ENCODE assay signal across 15 cellular contexts in genomic region chr10:6216916-6217315, GRCh38.
"Had no signal": no experiment of that assay in that cellular context is flagged by ENCODE, and none has a peak within 500 bp of the region (broad histone marks: within the 10 kb centered on the region; RNA-seq: fewer than 3 reads in every experiment).

No MANE protein-coding gene starts in this region.

- H3K9me3 Mint-ChIP-seq: activated B cell treated with CpG ODN at 0.5 μM for 24 hours; activated naive CD4-positive, alpha-beta T cell treated with anti-CD3 and anti-CD28 coated beads, Interleukin-2, amount 10 ng/mL, durations not matched to agents 7 days and 5 days; activated T-helper 1 cell treated with anti-CD3 and anti-CD28 coated beads, Interleukin-12 subunit alpha, Interleukin-12 subunit beta, Interleukin-2, Interleukin-4 antibody, amounts not matched to agents 30 ng/mL and 10 ng/mL and 1 ng/mL, durations not matched to agents 14 hours and 24 hours and 36 hours; neural progenitor cell; stimulated activated naive B cell treated with anti-CD40 and anti-IgM and Interleukin-4, amounts not matched to agents 10 μg/mL and 1 μg/mL and 100 μg/mL, for 72 hours; type B pancreatic cell had no signal

- ATAC-seq: body of pancreas; left lung; stimulated activated naive B cell treated with anti-CD40 and anti-IgM and Interleukin-4, amounts not matched to agents 10 μg/mL and 1 μg/mL and 100 μg/mL, for 72 hours had no signal

- H3K27ac ChIP-seq: body of pancreas, coronary artery, left lung, neural progenitor cell, right atrium auricular region had no signal

- H3K4me3 Mint-ChIP-seq: activated B cell treated with CpG ODN at 0.5 μM for 24 hours; activated naive CD4-positive, alpha-beta T cell treated with anti-CD3 and anti-CD28 coated beads, Interleukin-2, amount 10 ng/mL, durations not matched to agents 7 days and 5 days; activated T-helper 1 cell treated with anti-CD3 and anti-CD28 coated beads, Interleukin-12 subunit alpha, Interleukin-12 subunit beta, Interleukin-2, Interleukin-4 antibody, amounts not matched to agents 30 ng/mL and 10 ng/mL and 1 ng/mL, durations not matched to agents 14 hours and 24 hours and 36 hours; neural progenitor cell; stimulated activated naive B cell treated with anti-CD40 and anti-IgM and Interleukin-4, amounts not matched to agents 10 μg/mL and 1 μg/mL and 100 μg/mL, for 72 hours; type B pancreatic cell had no signal

- DNase-seq: activated B cell treated with CpG ODN at 0.5 μM for 24 hours; activated naive CD4-positive, alpha-beta T cell treated with anti-CD3 and anti-CD28 coated beads, Interleukin-2, amount 10 ng/mL, durations not matched to agents 7 days and 5 days; body of pancreas; central memory CD4-positive, alpha-beta T cell; effector CD4-positive, alpha-beta T cell; foreskin melanocyte; left lung; mesendoderm; small intestine; stimulated activated naive B cell treated with anti-CD40 and anti-IgM and Interleukin-4, amounts not matched to agents 10 μg/mL and 1 μg/mL and 100 μg/mL, for 72 hours had no signal

- H3K4me1 ChIP-seq: body of pancreas had no signal

- H3K4me3 ChIP-seq: body of pancreas, coronary artery, left lung, neural progenitor cell, right atrium auricular region had no signal

- H3K27ac Mint-ChIP-seq: activated B cell treated with CpG ODN at 0.5 μM for 24 hours; activated naive CD4-positive, alpha-beta T cell treated with anti-CD3 and anti-CD28 coated beads, Interleukin-2, amount 10 ng/mL, durations not matched to agents 7 days and 5 days; neural progenitor cell; stimulated activated naive B cell treated with anti-CD40 and anti-IgM and Interleukin-4, amounts not matched to agents 10 μg/mL and 1 μg/mL and 100 μg/mL, for 72 hours; type B pancreatic cell had no signal

- H3K27me3 Mint-ChIP-seq: activated B cell treated with CpG ODN at 0.5 μM for 24 hours; activated naive CD4-positive, alpha-beta T cell treated with anti-CD3 and anti-CD28 coated beads, Interleukin-2, amount 10 ng/mL, durations not matched to agents 7 days and 5 days; stimulated activated naive B cell treated with anti-CD40 and anti-IgM and Interleukin-4, amounts not matched to agents 10 μg/mL and 1 μg/mL and 100 μg/mL, for 72 hours; type B pancreatic cell had no signal

- H3K9me3 ChIP-seq: body of pancreas, left lung, right atrium auricular region had no signal
